In the genomic region with DNA sequence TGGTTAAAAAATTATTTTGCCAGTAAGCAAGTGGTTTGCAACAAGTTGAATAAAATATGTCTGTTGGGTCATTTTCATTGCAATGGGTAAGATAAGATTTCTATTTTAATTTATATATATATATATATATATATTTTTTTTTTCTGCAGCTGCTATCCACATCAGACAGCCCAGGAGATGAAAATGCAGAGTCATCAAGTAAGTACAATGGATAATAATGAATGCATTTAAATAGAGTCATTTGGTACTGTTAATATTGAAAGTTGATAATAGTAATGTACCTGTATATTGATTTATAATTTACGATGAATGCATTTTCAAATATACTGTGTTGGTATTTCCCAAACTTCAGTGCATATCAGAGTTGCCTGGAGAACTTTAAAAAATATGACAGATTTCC, we compare ENCODE assay signal across 1 cellular context.
TF ChIP-seq lines count a peak whose summit lies in the region.

No MANE protein-coding gene starts in this region.

TF ChIP-seq in K562, 482 proteins besides CTCF, POLR2A, EP300 and RAD21:
- TF ChIP-seq MAFG (tag; conservative IDR thresholded peaks at IDR 0.05) (peak; percentile 33), FOS (IDR thresholded peaks at IDR 0.05; ENCODE audit: extremely low read depth, insufficient read length) (no peak), ZNF24 (IDR thresholded peaks at IDR 0.05) (no peak), ZNF316 (IDR thresholded peaks at IDR 0.05) (peak; percentile 55), SP2 (IDR thresholded peaks at IDR 0.05; ENCODE audit: extremely low read depth, low read depth, low read length, poor library complexity, severe bottlenecking) (no peak), C11orf30 (IDR thresholded peaks at IDR 0.05; ENCODE audit: low read depth) (0 out of 2 replicates have a peak, but pooled peaks have one; percentile 21)
